Comparison of ENCODE assay signal across 1 cellular context in the genomic region with DNA sequence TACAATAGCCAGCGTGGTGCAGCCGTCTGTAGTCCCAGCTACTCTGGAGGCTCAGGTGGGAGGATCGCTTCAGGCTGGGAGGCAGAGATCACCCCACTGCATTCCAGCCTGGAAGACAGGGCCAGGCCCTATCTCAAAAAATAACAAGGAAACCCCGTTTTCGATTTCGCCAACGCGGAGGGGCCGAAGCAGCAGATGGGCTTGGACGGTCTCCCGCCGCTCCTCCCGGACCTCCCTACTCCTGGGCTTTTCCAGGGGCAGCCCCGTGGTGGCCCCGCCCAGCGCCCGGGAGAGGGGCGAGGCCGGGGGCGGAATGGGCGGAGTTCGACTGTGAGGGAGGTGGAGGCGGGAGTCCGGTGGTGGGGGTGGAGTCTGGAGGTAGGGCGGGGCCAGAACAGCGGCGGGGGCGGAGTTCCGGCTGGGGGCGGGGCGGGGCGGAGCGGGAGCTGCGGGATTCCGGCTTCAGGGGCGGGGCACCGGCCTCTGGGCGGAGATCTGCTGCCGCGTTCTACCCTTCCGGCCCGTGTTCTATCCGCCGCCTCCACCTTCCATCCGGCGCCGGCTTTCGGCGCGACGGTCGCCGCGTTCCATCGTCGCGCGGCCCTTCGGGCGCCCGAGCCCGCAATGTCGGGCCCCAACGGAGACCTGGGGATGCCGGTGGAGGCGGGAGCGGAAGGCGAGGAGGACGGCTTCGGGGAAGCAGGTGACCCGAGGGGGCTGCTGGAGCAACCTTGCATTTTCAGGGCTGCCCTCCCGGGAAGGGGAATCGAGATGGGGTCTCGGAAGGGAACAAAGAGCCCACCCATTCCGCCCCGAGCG.
TF ChIP-seq lines count a peak whose summit lies in the region.

A gene with protein sequence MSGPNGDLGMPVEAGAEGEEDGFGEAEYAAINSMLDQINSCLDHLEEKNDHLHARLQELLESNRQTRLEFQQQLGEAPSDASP (plus strand): TSS at position 482 of the 819 bp plus-strand sequence. CDS start 143 bp downstream, at position 625.

TF ChIP-seq in GM12878, 131 proteins besides CTCF, POLR2A, EP300 and RAD21 (continued from another document and continues in another):
- TF ChIP-seq RCOR1 (conservative IDR thresholded peaks at IDR 0.05; ENCODE audit: low read depth, low read length): no peak
- TF ChIP-seq, protein P1, sequence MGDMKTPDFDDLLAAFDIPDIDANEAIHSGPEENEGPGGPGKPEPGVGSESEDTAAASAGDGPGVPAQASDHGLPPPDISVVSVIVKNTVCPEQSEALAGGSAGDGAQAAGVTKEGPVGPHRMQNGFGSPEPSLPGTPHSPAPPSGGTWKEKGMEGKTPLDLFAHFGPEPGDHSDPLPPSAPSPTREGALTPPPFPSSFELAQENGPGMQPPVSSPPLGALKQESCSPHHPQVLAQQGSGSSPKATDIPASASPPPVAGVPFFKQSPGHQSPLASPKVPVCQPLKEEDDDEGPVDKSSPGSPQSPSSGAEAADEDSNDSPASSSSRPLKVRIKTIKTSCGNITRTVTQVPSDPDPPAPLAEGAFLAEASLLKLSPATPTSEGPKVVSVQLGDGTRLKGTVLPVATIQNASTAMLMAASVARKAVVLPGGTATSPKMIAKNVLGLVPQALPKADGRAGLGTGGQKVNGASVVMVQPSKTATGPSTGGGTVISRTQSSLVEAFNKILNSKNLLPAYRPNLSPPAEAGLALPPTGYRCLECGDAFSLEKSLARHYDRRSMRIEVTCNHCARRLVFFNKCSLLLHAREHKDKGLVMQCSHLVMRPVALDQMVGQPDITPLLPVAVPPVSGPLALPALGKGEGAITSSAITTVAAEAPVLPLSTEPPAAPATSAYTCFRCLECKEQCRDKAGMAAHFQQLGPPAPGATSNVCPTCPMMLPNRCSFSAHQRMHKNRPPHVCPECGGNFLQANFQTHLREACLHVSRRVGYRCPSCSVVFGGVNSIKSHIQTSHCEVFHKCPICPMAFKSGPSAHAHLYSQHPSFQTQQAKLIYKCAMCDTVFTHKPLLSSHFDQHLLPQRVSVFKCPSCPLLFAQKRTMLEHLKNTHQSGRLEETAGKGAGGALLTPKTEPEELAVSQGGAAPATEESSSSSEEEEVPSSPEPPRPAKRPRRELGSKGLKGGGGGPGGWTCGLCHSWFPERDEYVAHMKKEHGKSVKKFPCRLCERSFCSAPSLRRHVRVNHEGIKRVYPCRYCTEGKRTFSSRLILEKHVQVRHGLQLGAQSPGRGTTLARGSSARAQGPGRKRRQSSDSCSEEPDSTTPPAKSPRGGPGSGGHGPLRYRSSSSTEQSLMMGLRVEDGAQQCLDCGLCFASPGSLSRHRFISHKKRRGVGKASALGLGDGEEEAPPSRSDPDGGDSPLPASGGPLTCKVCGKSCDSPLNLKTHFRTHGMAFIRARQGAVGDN (IDR thresholded peaks at IDR 0.05): no peak
- TF ChIP-seq, protein P2, sequence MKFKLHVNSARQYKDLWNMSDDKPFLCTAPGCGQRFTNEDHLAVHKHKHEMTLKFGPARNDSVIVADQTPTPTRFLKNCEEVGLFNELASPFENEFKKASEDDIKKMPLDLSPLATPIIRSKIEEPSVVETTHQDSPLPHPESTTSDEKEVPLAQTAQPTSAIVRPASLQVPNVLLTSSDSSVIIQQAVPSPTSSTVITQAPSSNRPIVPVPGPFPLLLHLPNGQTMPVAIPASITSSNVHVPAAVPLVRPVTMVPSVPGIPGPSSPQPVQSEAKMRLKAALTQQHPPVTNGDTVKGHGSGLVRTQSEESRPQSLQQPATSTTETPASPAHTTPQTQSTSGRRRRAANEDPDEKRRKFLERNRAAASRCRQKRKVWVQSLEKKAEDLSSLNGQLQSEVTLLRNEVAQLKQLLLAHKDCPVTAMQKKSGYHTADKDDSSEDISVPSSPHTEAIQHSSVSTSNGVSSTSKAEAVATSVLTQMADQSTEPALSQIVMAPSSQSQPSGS (IDR thresholded peaks at IDR 0.05; ENCODE audit: low read length): no peak
- 0 out of 2 replicates have a peak, but pooled peaks have one; percentile 54 for TF ChIP-seq EED (IDR thresholded peaks at IDR 0.05; ENCODE audit: low read depth)
- no peak for TF ChIP-seq SIX5 (IDR thresholded peaks at IDR 0.05; ENCODE audit: low read depth, low read length, severe bottlenecking)
- no peak for TF ChIP-seq YBX1 (IDR thresholded peaks at IDR 0.05)
- TF ChIP-seq EZH2 (IDR thresholded peaks at IDR 0.05; ENCODE audit: borderline replicate concordance, control insufficient read depth, low read depth, low read length): no peak
- TF ChIP-seq, protein P3, sequence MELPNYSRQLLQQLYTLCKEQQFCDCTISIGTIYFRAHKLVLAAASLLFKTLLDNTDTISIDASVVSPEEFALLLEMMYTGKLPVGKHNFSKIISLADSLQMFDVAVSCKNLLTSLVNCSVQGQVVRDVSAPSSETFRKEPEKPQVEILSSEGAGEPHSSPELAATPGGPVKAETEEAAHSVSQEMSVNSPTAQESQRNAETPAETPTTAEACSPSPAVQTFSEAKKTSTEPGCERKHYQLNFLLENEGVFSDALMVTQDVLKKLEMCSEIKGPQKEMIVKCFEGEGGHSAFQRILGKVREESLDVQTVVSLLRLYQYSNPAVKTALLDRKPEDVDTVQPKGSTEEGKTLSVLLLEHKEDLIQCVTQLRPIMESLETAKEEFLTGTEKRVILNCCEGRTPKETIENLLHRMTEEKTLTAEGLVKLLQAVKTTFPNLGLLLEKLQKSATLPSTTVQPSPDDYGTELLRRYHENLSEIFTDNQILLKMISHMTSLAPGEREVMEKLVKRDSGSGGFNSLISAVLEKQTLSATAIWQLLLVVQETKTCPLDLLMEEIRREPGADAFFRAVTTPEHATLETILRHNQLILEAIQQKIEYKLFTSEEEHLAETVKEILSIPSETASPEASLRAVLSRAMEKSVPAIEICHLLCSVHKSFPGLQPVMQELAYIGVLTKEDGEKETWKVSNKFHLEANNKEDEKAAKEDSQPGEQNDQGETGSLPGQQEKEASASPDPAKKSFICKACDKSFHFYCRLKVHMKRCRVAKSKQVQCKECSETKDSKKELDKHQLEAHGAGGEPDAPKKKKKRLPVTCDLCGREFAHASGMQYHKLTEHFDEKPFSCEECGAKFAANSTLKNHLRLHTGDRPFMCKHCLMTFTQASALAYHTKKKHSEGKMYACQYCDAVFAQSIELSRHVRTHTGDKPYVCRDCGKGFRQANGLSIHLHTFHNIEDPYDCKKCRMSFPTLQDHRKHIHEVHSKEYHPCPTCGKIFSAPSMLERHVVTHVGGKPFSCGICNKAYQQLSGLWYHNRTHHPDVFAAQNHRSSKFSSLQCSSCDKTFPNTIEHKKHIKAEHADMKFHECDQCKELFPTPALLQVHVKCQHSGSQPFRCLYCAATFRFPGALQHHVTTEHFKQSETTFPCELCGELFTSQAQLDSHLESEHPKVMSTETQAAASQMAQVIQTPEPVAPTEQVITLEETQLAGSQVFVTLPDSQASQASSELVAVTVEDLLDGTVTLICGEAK (IDR thresholded peaks at IDR 0.05; ENCODE audit: borderline replicate concordance): peak; percentile 74
- TF ChIP-seq, protein P4, sequence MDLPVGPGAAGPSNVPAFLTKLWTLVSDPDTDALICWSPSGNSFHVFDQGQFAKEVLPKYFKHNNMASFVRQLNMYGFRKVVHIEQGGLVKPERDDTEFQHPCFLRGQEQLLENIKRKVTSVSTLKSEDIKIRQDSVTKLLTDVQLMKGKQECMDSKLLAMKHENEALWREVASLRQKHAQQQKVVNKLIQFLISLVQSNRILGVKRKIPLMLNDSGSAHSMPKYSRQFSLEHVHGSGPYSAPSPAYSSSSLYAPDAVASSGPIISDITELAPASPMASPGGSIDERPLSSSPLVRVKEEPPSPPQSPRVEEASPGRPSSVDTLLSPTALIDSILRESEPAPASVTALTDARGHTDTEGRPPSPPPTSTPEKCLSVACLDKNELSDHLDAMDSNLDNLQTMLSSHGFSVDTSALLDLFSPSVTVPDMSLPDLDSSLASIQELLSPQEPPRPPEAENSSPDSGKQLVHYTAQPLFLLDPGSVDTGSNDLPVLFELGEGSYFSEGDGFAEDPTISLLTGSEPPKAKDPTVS (IDR thresholded peaks at IDR 0.05; ENCODE audit: low read depth, low read length): no peak
- TF ChIP-seq, protein P5, sequence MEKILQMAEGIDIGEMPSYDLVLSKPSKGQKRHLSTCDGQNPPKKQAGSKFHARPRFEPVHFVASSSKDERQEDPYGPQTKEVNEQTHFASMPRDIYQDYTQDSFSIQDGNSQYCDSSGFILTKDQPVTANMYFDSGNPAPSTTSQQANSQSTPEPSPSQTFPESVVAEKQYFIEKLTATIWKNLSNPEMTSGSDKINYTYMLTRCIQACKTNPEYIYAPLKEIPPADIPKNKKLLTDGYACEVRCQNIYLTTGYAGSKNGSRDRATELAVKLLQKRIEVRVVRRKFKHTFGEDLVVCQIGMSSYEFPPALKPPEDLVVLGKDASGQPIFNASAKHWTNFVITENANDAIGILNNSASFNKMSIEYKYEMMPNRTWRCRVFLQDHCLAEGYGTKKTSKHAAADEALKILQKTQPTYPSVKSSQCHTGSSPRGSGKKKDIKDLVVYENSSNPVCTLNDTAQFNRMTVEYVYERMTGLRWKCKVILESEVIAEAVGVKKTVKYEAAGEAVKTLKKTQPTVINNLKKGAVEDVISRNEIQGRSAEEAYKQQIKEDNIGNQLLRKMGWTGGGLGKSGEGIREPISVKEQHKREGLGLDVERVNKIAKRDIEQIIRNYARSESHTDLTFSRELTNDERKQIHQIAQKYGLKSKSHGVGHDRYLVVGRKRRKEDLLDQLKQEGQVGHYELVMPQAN (conservative IDR thresholded peaks at IDR 0.05): peak; percentile 75
- TF ChIP-seq CHD4 (IDR thresholded peaks at IDR 0.05): no peak
- TF ChIP-seq ZSCAN29 (IDR thresholded peaks at IDR 0.05): no peak
- TF ChIP-seq NBN (IDR thresholded peaks at IDR 0.05): 0 out of 2 replicates have a peak, but pooled peaks have one; percentile 24
- TF ChIP-seq PAX8 (IDR thresholded peaks at IDR 0.05): no peak
- no peak for TF ChIP-seq ASH2L (IDR thresholded peaks at IDR 0.05; ENCODE audit: borderline replicate concordance, low read depth)
- TF ChIP-seq NFYA (IDR thresholded peaks at IDR 0.05; ENCODE audit: borderline replicate concordance, low read depth, low read length): no peak
- no peak for TF ChIP-seq CBFB (IDR thresholded peaks at IDR 0.05; ENCODE audit: low read depth)
- no peak for TF ChIP-seq SUZ12 (IDR thresholded peaks at IDR 0.05; ENCODE audit: unreplicated experiment)
- TF ChIP-seq, protein P6, sequence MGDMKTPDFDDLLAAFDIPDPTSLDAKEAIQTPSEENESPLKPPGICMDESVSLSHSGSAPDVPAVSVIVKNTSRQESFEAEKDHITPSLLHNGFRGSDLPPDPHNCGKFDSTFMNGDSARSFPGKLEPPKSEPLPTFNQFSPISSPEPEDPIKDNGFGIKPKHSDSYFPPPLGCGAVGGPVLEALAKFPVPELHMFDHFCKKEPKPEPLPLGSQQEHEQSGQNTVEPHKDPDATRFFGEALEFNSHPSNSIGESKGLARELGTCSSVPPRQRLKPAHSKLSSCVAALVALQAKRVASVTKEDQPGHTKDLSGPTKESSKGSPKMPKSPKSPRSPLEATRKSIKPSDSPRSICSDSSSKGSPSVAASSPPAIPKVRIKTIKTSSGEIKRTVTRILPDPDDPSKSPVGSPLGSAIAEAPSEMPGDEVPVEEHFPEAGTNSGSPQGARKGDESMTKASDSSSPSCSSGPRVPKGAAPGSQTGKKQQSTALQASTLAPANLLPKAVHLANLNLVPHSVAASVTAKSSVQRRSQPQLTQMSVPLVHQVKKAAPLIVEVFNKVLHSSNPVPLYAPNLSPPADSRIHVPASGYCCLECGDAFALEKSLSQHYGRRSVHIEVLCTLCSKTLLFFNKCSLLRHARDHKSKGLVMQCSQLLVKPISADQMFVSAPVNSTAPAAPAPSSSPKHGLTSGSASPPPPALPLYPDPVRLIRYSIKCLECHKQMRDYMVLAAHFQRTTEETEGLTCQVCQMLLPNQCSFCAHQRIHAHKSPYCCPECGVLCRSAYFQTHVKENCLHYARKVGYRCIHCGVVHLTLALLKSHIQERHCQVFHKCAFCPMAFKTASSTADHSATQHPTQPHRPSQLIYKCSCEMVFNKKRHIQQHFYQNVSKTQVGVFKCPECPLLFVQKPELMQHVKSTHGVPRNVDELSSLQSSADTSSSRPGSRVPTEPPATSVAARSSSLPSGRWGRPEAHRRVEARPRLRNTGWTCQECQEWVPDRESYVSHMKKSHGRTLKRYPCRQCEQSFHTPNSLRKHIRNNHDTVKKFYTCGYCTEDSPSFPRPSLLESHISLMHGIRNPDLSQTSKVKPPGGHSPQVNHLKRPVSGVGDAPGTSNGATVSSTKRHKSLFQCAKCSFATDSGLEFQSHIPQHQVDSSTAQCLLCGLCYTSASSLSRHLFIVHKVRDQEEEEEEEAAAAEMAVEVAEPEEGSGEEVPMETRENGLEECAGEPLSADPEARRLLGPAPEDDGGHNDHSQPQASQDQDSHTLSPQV (IDR thresholded peaks at IDR 0.05): no peak
- no peak for TF ChIP-seq ZZZ3 (IDR thresholded peaks at IDR 0.05; ENCODE audit: control insufficient read depth, insufficient read length, low read depth)
- TF ChIP-seq KLF5 (IDR thresholded peaks at IDR 0.05; ENCODE audit: partially characterized antibody): no peak
- TF ChIP-seq PML (IDR thresholded peaks at IDR 0.05; ENCODE audit: low read length): peak; percentile 50; the same call in 1 of the 2 replicates
- peak; percentile 94 for TF ChIP-seq CREM (IDR thresholded peaks at IDR 0.05; ENCODE audit: low read depth)
- no peak for TF ChIP-seq ETV6 (conservative IDR thresholded peaks at IDR 0.05 in 1 of 2, IDR thresholded peaks at IDR 0.05 in 1 of 2; ENCODE audit: borderline replicate concordance in 1 of 2, low read depth in 1 of 2)
- TF ChIP-seq ZNF622 (IDR thresholded peaks at IDR 0.05): no peak
- TF ChIP-seq CEBPB (IDR thresholded peaks at IDR 0.05; ENCODE audit: borderline replicate concordance in 1 of 2, low read depth in 2 of 2, low read length in 2 of 2): no peak
- TF ChIP-seq ATF7 (IDR thresholded peaks at IDR 0.05; ENCODE audit: low read depth): peak; percentile 25; the same call in 1 of the 2 replicates
- peak; percentile 42; the same call in 1 of the 2 replicates for TF ChIP-seq RB1 (IDR thresholded peaks at IDR 0.05; ENCODE audit: borderline replicate concordance)
- TF ChIP-seq, protein P7, sequence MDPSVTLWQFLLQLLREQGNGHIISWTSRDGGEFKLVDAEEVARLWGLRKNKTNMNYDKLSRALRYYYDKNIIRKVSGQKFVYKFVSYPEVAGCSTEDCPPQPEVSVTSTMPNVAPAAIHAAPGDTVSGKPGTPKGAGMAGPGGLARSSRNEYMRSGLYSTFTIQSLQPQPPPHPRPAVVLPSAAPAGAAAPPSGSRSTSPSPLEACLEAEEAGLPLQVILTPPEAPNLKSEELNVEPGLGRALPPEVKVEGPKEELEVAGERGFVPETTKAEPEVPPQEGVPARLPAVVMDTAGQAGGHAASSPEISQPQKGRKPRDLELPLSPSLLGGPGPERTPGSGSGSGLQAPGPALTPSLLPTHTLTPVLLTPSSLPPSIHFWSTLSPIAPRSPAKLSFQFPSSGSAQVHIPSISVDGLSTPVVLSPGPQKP (IDR thresholded peaks at IDR 0.05; ENCODE audit: low read depth, low read length): peak; percentile 30; the same call in 1 of the 2 replicates
- 0 out of 2 replicates have a peak, but pooled peaks have one; percentile 40 for TF ChIP-seq MTA2 (IDR thresholded peaks at IDR 0.05; ENCODE audit: low read depth)
- TF ChIP-seq, protein P8, sequence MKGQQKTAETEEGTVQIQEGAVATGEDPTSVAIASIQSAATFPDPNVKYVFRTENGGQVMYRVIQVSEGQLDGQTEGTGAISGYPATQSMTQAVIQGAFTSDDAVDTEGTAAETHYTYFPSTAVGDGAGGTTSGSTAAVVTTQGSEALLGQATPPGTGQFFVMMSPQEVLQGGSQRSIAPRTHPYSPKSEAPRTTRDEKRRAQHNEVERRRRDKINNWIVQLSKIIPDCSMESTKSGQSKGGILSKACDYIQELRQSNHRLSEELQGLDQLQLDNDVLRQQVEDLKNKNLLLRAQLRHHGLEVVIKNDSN (IDR thresholded peaks at IDR 0.05; ENCODE audit: borderline replicate concordance, extremely low read length, insufficient read depth, low read depth, low read length): no peak
